20 cellular contexts compared by ENCODE assay signal in genomic region chr6:146481527-146481926, GRCh38.
"Had no signal": no experiment of that assay in that cellular context is flagged by ENCODE, and none has a peak within 500 bp of the region (broad histone marks: within the 10 kb centered on the region; RNA-seq: fewer than 3 reads in every experiment).

No MANE protein-coding gene starts in this region.

- H3K27ac ChIP-seq: epithelial cell of prostate, esophagus muscularis mucosa, heart right ventricle, pancreas, prostate gland, skin epidermis, thoracic aorta, vagina had no signal

- H3K4me3 ChIP-seq: esophagus muscularis mucosa, heart right ventricle, mucosa of descending colon, pancreas, prostate gland, skin epidermis, thoracic aorta, vagina had no signal

- ATAC-seq: effector memory CD8-positive, alpha-beta T cell; heart right ventricle; mucosa of descending colon; natural killer cell; pancreas; sciatic nerve; stimulated activated naive B cell treated with anti-CD40 and anti-IgM and Interleukin-4, amounts not matched to agents 10 μg/mL and 1 μg/mL and 100 μg/mL, for 72 hours; stimulated activated naive CD8-positive, alpha-beta T cell treated with anti-CD3 and anti-CD28 coated beads, Interleukin-15, amount 100 ng/mL, for 72 hours had no signal

- H3K36me3 ChIP-seq: esophagus muscularis mucosa, heart right ventricle, pancreas, prostate gland, thoracic aorta, vagina had no signal

- H3K27me3 ChIP-seq: esophagus muscularis mucosa, heart right ventricle, pancreas, vagina had no signal

- H3K9me3 ChIP-seq: mucosa of descending colon, pancreas, prostate gland, thoracic aorta, vagina had no signal

- DNase-seq: effector memory CD8-positive, alpha-beta T cell; heart right ventricle; hypothalamus; kidney glomerular epithelial cell; mucosa of descending colon; natural killer cell; occipital lobe; pancreas; retina; stimulated activated CD4-positive, alpha-beta T cell treated with anti-CD3 and anti-CD28 coated beads, Interleukin-2, amount 100 ng/mL, for 24 hours; stimulated activated CD4-positive, alpha-beta T cell treated with anti-CD3 and anti-CD28 coated beads, Interleukin-4, amount 100 ng/mL, for 4 hours; stimulated activated naive B cell treated with anti-CD40 and anti-IgM and Interleukin-4, amounts not matched to agents 10 μg/mL and 1 μg/mL and 100 μg/mL, for 72 hours; stimulated activated naive CD8-positive, alpha-beta T cell treated with anti-CD3 and anti-CD28 coated beads, Interleukin-15, amount 100 ng/mL, for 72 hours had no signal

- H3K4me1 ChIP-seq: esophagus muscularis mucosa, heart right ventricle, pancreas, prostate gland, vagina had no signal
